Comparison of ENCODE assay signal across 1 cellular context in the genomic region with DNA sequence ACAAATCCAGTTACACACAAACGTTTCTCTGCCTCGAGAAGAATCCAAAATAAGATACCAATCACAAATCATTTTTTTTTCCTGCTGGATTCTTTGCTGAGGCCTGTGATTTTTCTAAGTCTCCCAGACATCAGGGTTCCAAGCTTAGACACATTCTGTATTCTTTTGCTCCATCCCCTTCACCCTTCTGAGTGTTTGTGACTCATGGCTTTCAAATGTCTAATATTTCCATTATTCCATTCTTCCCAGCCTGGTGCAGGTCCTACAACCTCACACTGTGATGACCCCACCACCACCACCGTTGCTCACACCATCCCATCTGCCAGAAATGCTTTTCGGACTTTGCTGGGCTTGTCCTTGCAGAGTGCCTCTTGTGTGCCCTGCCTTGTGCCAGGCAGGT.
TF ChIP-seq lines count a peak whose summit lies in the region.

No MANE protein-coding gene starts in this region.

TF ChIP-seq in H1, 55 proteins besides CTCF, POLR2A, EP300 and RAD21 (continued from another document):
- TF ChIP-seq HDAC2 (IDR thresholded peaks at IDR 0.05; ENCODE audit: borderline replicate concordance in 1 of 2, low read depth in 2 of 2, low read length in 2 of 2) (no peak), BRCA1 (IDR thresholded peaks at IDR 0.05; ENCODE audit: low read depth, low read length) (no peak), KDM4A (IDR thresholded peaks at IDR 0.05; ENCODE audit: low read depth, low read length, severe bottlenecking) (no peak)
